ENCODE assay signal across 8 cellular contexts in genomic region chr6:134640975-134641429, GRCh38.
A peak's percentile ranks its signal among the peaks of the same experiment; 100 is the strongest.
DNase-seq lines count a peak whose midpoint lies in the region; ATAC-seq and TF ChIP-seq lines count a peak whose summit lies in the region.

No MANE protein-coding gene starts in this region.

- intact Hi-C loops in posterior cingulate gyrus (cut with DNase I), result loop anchor here (2.0 to 10.0 kb wide), 3 partner anchors 206 to 462 kb away; no protein-coding TSS in a partner anchor

- H3K9me3 Mint-ChIP-seq in glutamatergic neuron (ENCODE audit: unreplicated experiment), result no peaks in the 10 kb centered on the region

- WGBS in GM23248 (ENCODE audit: low coverage in 1 of 2, low lambda C conversion rate in 2 of 2, missing lambda C conversion rate in 2 of 2), 2 experiments, result 10 to 11% methylated on average over 1 of the region's 1 CpG
- WGBS in upper lobe of left lung, 2 donors, result 18% methylated on average over 1 of the region's 1 CpG; no CpG with 5 or more reads in 1 of the 2 donors

- H3K27me3 ChIP-seq in GM23248 (replicated peaks; ENCODE audit: insufficient read depth), result no peaks in the 10 kb centered on the region
- H3K27me3 ChIP-seq in upper lobe of left lung, result no peaks in the 10 kb centered on the region

- no peaks in the 10 kb centered on the region for H3F3A ChIP-seq in GM23248 (ENCODE audit: insufficient read depth)

- H3K9me3 ChIP-seq in GM23248 (ENCODE audit: low read depth) (no peaks in the 10 kb centered on the region), SK-N-MC (ENCODE audit: low read depth, low read length) (no peaks in the 10 kb centered on the region), upper lobe of left lung (no peaks in the 10 kb centered on the region)

- no peak overlapping the region for H3K4me3 Mint-ChIP-seq in glutamatergic neuron (ENCODE audit: unreplicated experiment)

- DNase-seq in Daoy (ENCODE audit: low read depth) (peak; percentile 80), GM23248 (peak; percentile 90), LoVo (ENCODE audit: low spot score) (peak; percentile 54), SK-N-MC (ENCODE audit: low read depth, low spot score) (peak; percentile 69), glutamatergic neuron (peak; percentile 77), posterior cingulate gyrus (peak; percentile 51 to 95 (median 76)), upper lobe of left lung (peak in 1 of 2 donors; percentile 86)
- peak; percentile 78 for DNase-seq in activated naive CD4-positive, alpha-beta T cell treated with anti-CD3 and anti-CD28 coated beads, Interleukin-2, amount 50 U/mL, for 16 hours

- peak in 2 of 4 donors; percentile 11 to 21 for TF ChIP-seq EP300 in upper lobe of left lung (IDR thresholded peaks at IDR 0.05)

- H3K4me1 ChIP-seq in GM23248 (ENCODE audit: insufficient read depth) (peaks cover 8% of the 10 kb centered on the region), upper lobe of left lung (peaks cover 0 to 24% (median 7%) of the 10 kb centered on the region in 4 donors)

- no peaks in the 10 kb centered on the region for H3K79me2 ChIP-seq in GM23248 (ENCODE audit: insufficient read depth)

- H3K27ac ChIP-seq in GM23248, result no peak overlapping the region
- no peak overlapping the region for H3K27ac ChIP-seq in SK-N-MC
- peak overlapping the region; percentile 16 to 64 (median 38) for H3K27ac ChIP-seq in upper lobe of left lung

- H3K4me1 Mint-ChIP-seq in glutamatergic neuron (ENCODE audit: low read depth, unreplicated experiment), result peaks cover 6% of the 10 kb centered on the region

- H3K4me3 ChIP-seq in GM23248 (no peak overlapping the region), SK-N-MC (no peak overlapping the region), upper lobe of left lung (no peak overlapping the region)

- TF ChIP-seq POLR2A in upper lobe of left lung (IDR thresholded peaks at IDR 0.05), result peak in 1 of 4 donors; percentile 48

- no peak overlapping the region for H3K27ac Mint-ChIP-seq in glutamatergic neuron (ENCODE audit: unreplicated experiment)

- no peaks in the 10 kb centered on the region for H3K36me3 ChIP-seq in GM23248 (ENCODE audit: low read depth)
- no peaks in the 10 kb centered on the region for H3K36me3 ChIP-seq in SK-N-MC (ENCODE audit: insufficient read depth, low read length)
- H3K36me3 ChIP-seq in upper lobe of left lung, result no peaks in the 10 kb centered on the region

- peak; percentile 91 to 96 for ATAC-seq in upper lobe of left lung (ENCODE audit: low FRiP score in 2 of 2)

- H2AFZ ChIP-seq in GM23248, result peak overlapping the region; percentile 40

- H3K9ac ChIP-seq in GM23248, result no peak overlapping the region
- H3K9ac ChIP-seq in SK-N-MC (ENCODE audit: insufficient read length), result no peak overlapping the region

- no peaks in the 10 kb centered on the region for H4K20me1 ChIP-seq in GM23248 (ENCODE audit: insufficient read depth)

- peak; percentile 93 for TF ChIP-seq CTCF in glutamatergic neuron (IDR thresholded peaks at IDR 0.05; ENCODE audit: partially characterized antibody, unreplicated experiment)
- TF ChIP-seq CTCF in upper lobe of left lung (IDR thresholded peaks at IDR 0.05), result peak; percentile 85 to 99 (median 98)

- H3K4me2 ChIP-seq in GM23248 (ENCODE audit: unreplicated experiment), result no peak overlapping the region

- H3K36me3 Mint-ChIP-seq in glutamatergic neuron (ENCODE audit: unreplicated experiment), result no peaks in the 10 kb centered on the region

- H3K27me3 Mint-ChIP-seq in glutamatergic neuron (ENCODE audit: unreplicated experiment), result no peaks in the 10 kb centered on the region

- H3K9me2 ChIP-seq in GM23248 (ENCODE audit: insufficient read depth), result no peaks in the 10 kb centered on the region

- in situ Hi-C loops in GM23248 (cut with MboI), result loop anchor here (5.0 kb wide), 1 partner anchor 474 kb away; no protein-coding TSS in a partner anchor

Comparison
In these comparisons a context has a peak if more than half of its experiments do, and no peak if none do; other contexts are left out.
1. H3K27ac ChIP-seq: peak in upper lobe of left lung (4 of 4); none in GM23248 (single experiment) and SK-N-MC (single experiment).